10 cellular contexts compared by ENCODE assay signal in genomic region chr7:22350466-22351328, GRCh38. TPM values are rescaled to one million over a fixed set of nuclear protein-coding genes. Genes with fewer than 3 reads are reported as not detected.
DNase-seq lines count a peak whose midpoint lies in the region; ATAC-seq and TF ChIP-seq lines count a peak whose summit lies in the region.
"Had no signal": no experiment of that assay in that cellular context is flagged by ENCODE, and none has a peak within 500 bp of the region (broad histone marks: within the 10 kb centered on the region; RNA-seq: fewer than 3 reads in every experiment).

No MANE protein-coding gene starts in this region.

- no peak overlapping the region for H3K4me3 Mint-ChIP-seq in WTC11
- H3K4me3 Mint-ChIP-seq in endothelial cell (ENCODE audit: unreplicated experiment), result no peak overlapping the region
- H3K4me3 Mint-ChIP-seq: nephron had no signal

- TF ChIP-seq POLR2A in testis (IDR thresholded peaks at IDR 0.05), result no peak

- H3K27ac ChIP-seq in right cardiac atrium (ENCODE audit: low read length), result no peak overlapping the region
- no peak overlapping the region for H3K27ac ChIP-seq in left ventricle myocardium inferior (replicated peaks)
- peak overlapping the region in 1 of 2 donors; percentile 51 for H3K27ac ChIP-seq in testis
- H3K27ac ChIP-seq in upper lobe of right lung, result no peak overlapping the region
- H3K27ac ChIP-seq: BLaER1 treated with 17β-estradiol and CSF1 and Interleukin-3, amounts not matched to agents 10 nM and 100 nM had no signal

- no peaks in the 10 kb centered on the region for H3K9me3 ChIP-seq in right cardiac atrium (ENCODE audit: control insufficient read depth, low read length)
- peaks cover 24% of the 10 kb centered on the region for H3K9me3 ChIP-seq in left ventricle myocardium inferior (replicated peaks)
- no peaks in the 10 kb centered on the region for H3K9me3 ChIP-seq in testis
- H3K9me3 ChIP-seq in upper lobe of right lung, result no peaks in the 10 kb centered on the region

- H3K4me1 ChIP-seq in right cardiac atrium (ENCODE audit: control insufficient read depth, insufficient read depth, low read length) (no peaks in the 10 kb centered on the region), left ventricle myocardium inferior (peaks cover 12% of the 10 kb centered on the region), testis (peaks cover 7% of the 10 kb centered on the region), upper lobe of right lung (no peaks in the 10 kb centered on the region)

- intact Hi-C loops in right cardiac atrium (cut with DNase I) (loop anchor here in 1 of 4 donors (10.0 kb wide), 1 partner anchor 94 kb away; no protein-coding TSS in a partner anchor), left ventricle myocardium inferior (cut with micrococcal nuclease) (no loop called here), testis (cut with DNase I; ENCODE audit: low total_unique reads) (no loop called here), upper lobe of right lung (cut with DNase I) (no loop called here)

- WGBS in right cardiac atrium, result 64% methylated on average over 2 of the region's 2 CpGs
- 59 to 60% methylated on average over 2 of the region's 2 CpGs for WGBS in testis, 2 donors

- DNase-seq in right cardiac atrium, result peak in 1 of 3 donors; percentile 20
- no peak for DNase-seq in left ventricle myocardium inferior
- no peak for DNase-seq in WTC11 (ENCODE audit: low spot score)
- DNase-seq in testis, result peak; percentile 62
- no peak for DNase-seq in upper lobe of right lung
- DNase-seq in endothelial cell (ENCODE audit: low spot score), result no peak
- DNase-seq in AG08396 (ENCODE audit: low spot score), result no peak

- H3K9me3 Mint-ChIP-seq in WTC11, result peaks cover 19% of the 10 kb centered on the region
- peaks cover 3% of the 10 kb centered on the region for H3K9me3 Mint-ChIP-seq in endothelial cell (ENCODE audit: unreplicated experiment)

- no peaks in the 10 kb centered on the region for H3K36me3 ChIP-seq in left ventricle myocardium inferior
- H3K36me3 ChIP-seq in testis (ENCODE audit: low read depth, missing control alignments), result no peaks in the 10 kb centered on the region
- no peaks in the 10 kb centered on the region for H3K36me3 ChIP-seq in upper lobe of right lung

- no peaks in the 10 kb centered on the region for H3K27me3 ChIP-seq in right cardiac atrium (ENCODE audit: control insufficient read depth, insufficient read depth)
- H3K27me3 ChIP-seq in left ventricle myocardium inferior (ENCODE audit: low read depth), result peaks cover 25% of the 10 kb centered on the region
- H3K27me3 ChIP-seq in testis, result no peaks in the 10 kb centered on the region
- peaks cover 6% of the 10 kb centered on the region for H3K27me3 ChIP-seq in upper lobe of right lung

- H3K27ac Mint-ChIP-seq in WTC11, result 0 out of 2 replicates have a peak overlapping the region, but pooled peaks have one; percentile 16
- H3K27ac Mint-ChIP-seq in endothelial cell (ENCODE audit: unreplicated experiment), result no peak overlapping the region
- H3K27ac Mint-ChIP-seq: nephron had no signal

- POLR2A ChIA-PET in WTC11 (lab: Charles Lee), result no interaction called here

- H3K4me3 ChIP-seq in right cardiac atrium (ENCODE audit: low read length) (no peak overlapping the region), left ventricle myocardium inferior (no peak overlapping the region), testis (no peak overlapping the region), upper lobe of right lung (no peak overlapping the region)
- H3K4me3 ChIP-seq: BLaER1 treated with 17β-estradiol and CSF1 and Interleukin-3, amounts not matched to agents 10 nM and 100 nM had no signal

- CTCF ChIA-PET in WTC11 (lab: Charles Lee), result no interaction called here

- no peak for TF ChIP-seq CTCF in left ventricle myocardium inferior (IDR thresholded peaks at IDR 0.05; ENCODE audit: borderline replicate concordance)
- no peak for TF ChIP-seq CTCF in WTC11 (IDR thresholded peaks at IDR 0.05)
- TF ChIP-seq CTCF in testis (IDR thresholded peaks at IDR 0.05), result no peak
- no peak for TF ChIP-seq CTCF in upper lobe of right lung (IDR thresholded peaks at IDR 0.05)
- no peak for TF ChIP-seq CTCF in endothelial cell (IDR thresholded peaks at IDR 0.05; ENCODE audit: unreplicated experiment)

- H3K36me3 Mint-ChIP-seq in WTC11 (peaks cover 20% of the 10 kb centered on the region), endothelial cell (ENCODE audit: low read depth, unreplicated experiment) (peaks cover 23% of the 10 kb centered on the region)

- H3K4me1 Mint-ChIP-seq in WTC11, result peaks cover 27% of the 10 kb centered on the region
- H3K4me1 Mint-ChIP-seq in endothelial cell (ENCODE audit: unreplicated experiment), result peaks cover 45% of the 10 kb centered on the region
- H3K4me1 Mint-ChIP-seq: nephron had no signal

- peak; percentile 40 to 67 for ATAC-seq in right cardiac atrium
- peak; percentile 42 for ATAC-seq in HG03139 (IDR thresholded peaks at IDR 0.05; ENCODE audit: unreplicated experiment)
- ATAC-seq in WTC11, result no peak
- ATAC-seq in upper lobe of right lung, result no peak

- H3K27me3 Mint-ChIP-seq in WTC11 (ENCODE audit: low read depth), result peaks cover 3% of the 10 kb centered on the region; the same call in 1 of the 2 replicates
- peaks cover 5% of the 10 kb centered on the region for H3K27me3 Mint-ChIP-seq in endothelial cell (ENCODE audit: unreplicated experiment)

TF ChIP-seq in WTC11, 78 proteins besides CTCF, POLR2A, EP300 and RAD21:
- no peak for TF ChIP-seq ZNF317 (CRISPR knock-in tag; IDR thresholded peaks at IDR 0.05; ENCODE audit: borderline replicate concordance, low read depth)
- no peak for TF ChIP-seq TEAD4 (CRISPR knock-in tag; IDR thresholded peaks at IDR 0.05)
- no peak for TF ChIP-seq PREB (CRISPR knock-in tag; IDR thresholded peaks at IDR 0.05; ENCODE audit: borderline replicate concordance)
- 0 out of 2 replicates have a peak, but pooled peaks have one; percentile 43 for TF ChIP-seq GABPB1 (CRISPR knock-in tag; IDR thresholded peaks at IDR 0.05)
- no peak for TF ChIP-seq ATF6 (CRISPR knock-in tag; IDR thresholded peaks at IDR 0.05)

RNA-seq across cellular contexts. Expression of gene RAPGEF5, which starts 6.3 kb away (rescaled TPM):
- total RNA-seq in right cardiac atrium, result 10 to 100 TPM; 21.7 to 30.8 (median 28.2) TPM
- 8.7 TPM for polyA plus RNA-seq in right cardiac atrium
- total RNA-seq in left ventricle myocardium inferior, result 16.5 TPM
- 9.9 to 12.3 TPM (median 10.3 TPM) in 3 replicates for total RNA-seq in WTC11 (2021)
- total RNA-seq in testis, result 10 to 100 TPM; 63.8 to 67.5 TPM
- polyA plus RNA-seq in testis (ENCODE audit: insufficient read depth, low read depth, low replicate concordance), result 16.8 TPM
- 139 TPM for total RNA-seq in upper lobe of right lung
- 135 TPM for total RNA-seq in endothelial cell (ENCODE audit: unreplicated experiment)

Comparison
In these comparisons a context has a peak if more than half of its experiments do, and no peak if none do; other contexts are left out.
1. ATAC-seq: peak in right cardiac atrium (2 of 2) and HG03139 (single experiment); none in WTC11 (single experiment) and upper lobe of right lung (single experiment).